In genomic region chr1:80542231-80542630, GRCh38 we compare ENCODE assay signal across 1 cellular context.
TF ChIP-seq lines count a peak whose summit lies in the region.

No MANE protein-coding gene starts in this region.

TF ChIP-seq in IMR-90, 13 proteins besides CTCF, POLR2A, EP300 and RAD21 (continued from another document):
- TF ChIP-seq, protein P1, sequence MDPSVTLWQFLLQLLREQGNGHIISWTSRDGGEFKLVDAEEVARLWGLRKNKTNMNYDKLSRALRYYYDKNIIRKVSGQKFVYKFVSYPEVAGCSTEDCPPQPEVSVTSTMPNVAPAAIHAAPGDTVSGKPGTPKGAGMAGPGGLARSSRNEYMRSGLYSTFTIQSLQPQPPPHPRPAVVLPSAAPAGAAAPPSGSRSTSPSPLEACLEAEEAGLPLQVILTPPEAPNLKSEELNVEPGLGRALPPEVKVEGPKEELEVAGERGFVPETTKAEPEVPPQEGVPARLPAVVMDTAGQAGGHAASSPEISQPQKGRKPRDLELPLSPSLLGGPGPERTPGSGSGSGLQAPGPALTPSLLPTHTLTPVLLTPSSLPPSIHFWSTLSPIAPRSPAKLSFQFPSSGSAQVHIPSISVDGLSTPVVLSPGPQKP (IDR thresholded peaks at IDR 0.05; ENCODE audit: borderline replicate concordance, low read depth, low read length): no peak
- TF ChIP-seq NFE2L2 (IDR thresholded peaks at IDR 0.05; ENCODE audit: low read depth, low read length): no peak
- no peak for TF ChIP-seq MXI1 (IDR thresholded peaks at IDR 0.05; ENCODE audit: borderline replicate concordance, low read depth, low read length)
- TF ChIP-seq CEBPB (IDR thresholded peaks at IDR 0.05; ENCODE audit: low read depth, low read length): no peak
- TF ChIP-seq BHLHE40 (IDR thresholded peaks at IDR 0.05; ENCODE audit: low read depth, low read length): no peak
- no peak for TF ChIP-seq USF2 (IDR thresholded peaks at IDR 0.05; ENCODE audit: low read depth, low read length)
- no peak for TF ChIP-seq SMC3 (IDR thresholded peaks at IDR 0.05; ENCODE audit: low read depth, low read length)
